In genomic region chr1:42931911-42932422, GRCh38 we compare ENCODE assay signal across 8 cellular contexts. TPM values are rescaled to one million over a fixed set of nuclear protein-coding genes. Genes with fewer than 3 reads are reported as not detected.
DNase-seq lines count a peak whose midpoint lies in the region; ATAC-seq and TF ChIP-seq lines count a peak whose summit lies in the region.

No MANE protein-coding gene starts in this region.

- TF ChIP-seq POLR2A in tibial nerve (IDR thresholded peaks at IDR 0.05) = no peak

- H3K27ac Mint-ChIP-seq in CD4-positive, CD25-positive, alpha-beta regulatory T cell = peak overlapping the region; percentile 96 to 98 (median 97)

- no peaks in the 10 kb centered on the region for H3K27me3 Mint-ChIP-seq in CD4-positive, CD25-positive, alpha-beta regulatory T cell

- H4K20me1 ChIP-seq in osteoblast (ENCODE audit: insufficient read depth, low read length) = no peaks in the 10 kb centered on the region

- 32 to 44% methylated on average over 8 to 10 of the region's 11 CpGs for WGBS in tibial nerve, 2 donors

- TF ChIP-seq EP300 in tibial nerve (IDR thresholded peaks at IDR 0.05) = no peak

- peak overlapping the region; percentile 64 for H2AFZ ChIP-seq in osteoblast (ENCODE audit: low read length)

- no peak overlapping the region for H3K4me2 ChIP-seq in osteoblast (ENCODE audit: insufficient read depth, low read length)

- no peaks in the 10 kb centered on the region for H3K9me3 ChIP-seq in CD4-positive, CD25-positive, alpha-beta regulatory T cell (ENCODE audit: control insufficient read depth in 2 of 2, low read length in 2 of 2)
- H3K9me3 ChIP-seq in osteoblast (ENCODE audit: low read depth, low read length) = no peaks in the 10 kb centered on the region
- H3K9me3 ChIP-seq in tibial nerve = no peaks in the 10 kb centered on the region

- no peaks in the 10 kb centered on the region for H3K9me3 Mint-ChIP-seq in CD4-positive, CD25-positive, alpha-beta regulatory T cell

- ATAC-seq in CD4-positive, CD25-positive, alpha-beta regulatory T cell (ENCODE audit: low read depth in 2 of 2) = peak; percentile 84 to 85
- ATAC-seq in GM19452 (IDR thresholded peaks at IDR 0.05; ENCODE audit: unreplicated experiment) (peak; percentile 57), HG03571 (IDR thresholded peaks at IDR 0.05; ENCODE audit: unreplicated experiment) (peak; percentile 48)

- H3K79me2 ChIP-seq in osteoblast (ENCODE audit: insufficient read depth, low read length) = peaks cover 45% of the 10 kb centered on the region

- peak overlapping the region; percentile 66 for H3K4me3 ChIP-seq in CD4-positive, CD25-positive, alpha-beta regulatory T cell (ENCODE audit: low read depth, low read length)
- H3K4me3 ChIP-seq in osteoblast (ENCODE audit: insufficient read depth, low read length) = no peak overlapping the region
- peak overlapping the region in 1 of 4 donors; percentile 5 for H3K4me3 ChIP-seq in tibial nerve

- DNase-seq in CD4-positive, CD25-positive, alpha-beta regulatory T cell = peak; percentile 63 to 96 (median 83)
- peak; percentile 47 for DNase-seq in activated CD4-positive, CD25-positive, alpha-beta regulatory T cell treated with anti-CD3 and anti-CD28 coated beads, Interleukin-2, amount 50 U/mL, for 16 hours (ENCODE audit: low read depth, low spot score)
- DNase-seq in effector CD4-positive, alpha-beta T cell = peak; percentile 72
- no peak for DNase-seq in osteoblast (ENCODE audit: insufficient read length, low spot score, missing footprints)
- DNase-seq in tibial nerve (ENCODE audit: low spot score in 2 of 2) = no peak
- DNase-seq in HuH-7 (ENCODE audit: low spot score) = no peak

- TF ChIP-seq CTCF in osteoblast (IDR thresholded peaks at IDR 0.05; ENCODE audit: extremely low read depth, low read depth, low read length) (no peak), tibial nerve (IDR thresholded peaks at IDR 0.05) (no peak)

- peaks cover 68% of the 10 kb centered on the region for H3K4me1 ChIP-seq in CD4-positive, CD25-positive, alpha-beta regulatory T cell (ENCODE audit: control insufficient read depth, insufficient read depth, low read length, poor library complexity, severe bottlenecking)
- H3K4me1 ChIP-seq in osteoblast (ENCODE audit: insufficient read depth, low read length) (peaks cover 16% of the 10 kb centered on the region), tibial nerve (peaks cover 0 to 65% (median 48%) of the 10 kb centered on the region in 4 donors)

- peak overlapping the region; percentile 91 for H3K27ac ChIP-seq in CD4-positive, CD25-positive, alpha-beta regulatory T cell (ENCODE audit: insufficient read depth, low read length, poor library complexity, severe bottlenecking)
- H3K27ac ChIP-seq in osteoblast (ENCODE audit: low read depth, low read length) (peak overlapping the region; percentile 41), tibial nerve (peak overlapping the region; percentile 20 to 83 (median 61))

- no peaks in the 10 kb centered on the region for H3K27me3 ChIP-seq in CD4-positive, CD25-positive, alpha-beta regulatory T cell (ENCODE audit: control insufficient read depth, insufficient read depth, low read length)
- no peaks in the 10 kb centered on the region for H3K27me3 ChIP-seq in osteoblast (ENCODE audit: insufficient read depth, low read length)
- H3K27me3 ChIP-seq in tibial nerve = no peaks in the 10 kb centered on the region

- H3K4me3 Mint-ChIP-seq in CD4-positive, CD25-positive, alpha-beta regulatory T cell = peak overlapping the region; percentile 70 to 92 (median 86)

- H3K4me1 Mint-ChIP-seq in CD4-positive, CD25-positive, alpha-beta regulatory T cell = peaks cover 6 to 82% (median 60%) of the 10 kb centered on the region in 4 donors

- peaks cover 44% of the 10 kb centered on the region for H3K36me3 Mint-ChIP-seq in CD4-positive, CD25-positive, alpha-beta regulatory T cell

- H3K36me3 ChIP-seq in CD4-positive, CD25-positive, alpha-beta regulatory T cell (ENCODE audit: control insufficient read depth, insufficient read depth, low read length) = peaks cover 35% of the 10 kb centered on the region
- peaks cover 45% of the 10 kb centered on the region for H3K36me3 ChIP-seq in osteoblast (ENCODE audit: insufficient read depth, low read length)
- peaks cover 3 to 59% (median 19%) of the 10 kb centered on the region in 3 donors for H3K36me3 ChIP-seq in tibial nerve

RNA-seq across cellular contexts. Expression of gene SLC2A1, which starts 26.7 kb away (rescaled TPM):
- total RNA-seq in CD4-positive, CD25-positive, alpha-beta regulatory T cell = 60.2 TPM
- 10 to 100 TPM; 22.0 to 25.5 (median 23.6) TPM for polyA plus RNA-seq in CD4-positive, CD25-positive, alpha-beta regulatory T cell
- total RNA-seq in osteoblast = 28.3 and 43.4 TPM in 2 replicates
- 1,000 to 10,000 TPM in 3 of 4 donors, 100 to 1,000 TPM in 1; 953 to 4,970 (median 3,437) TPM for total RNA-seq in tibial nerve

Comparison
In these comparisons a context has a peak if more than half of its experiments do, and no peak if none do; other contexts are left out.
1. DNase-seq: peak in CD4-positive, CD25-positive, alpha-beta regulatory T cell (3 of 3), activated CD4-positive, CD25-positive, alpha-beta regulatory T cell treated with anti-CD3 and anti-CD28 coated beads, Interleukin-2, amount 50 U/mL, for 16 hours (single experiment) and effector CD4-positive, alpha-beta T cell (single experiment); none in osteoblast (single experiment), tibial nerve (0 of 2) and HuH-7 (single experiment).
2. H3K27ac ChIP-seq: peak in every context shown above with its lines; median percentile 91 in CD4-positive, CD25-positive, alpha-beta regulatory T cell; 61 in tibial nerve; 41 in osteoblast.
3. RNA of gene SLC2A1, which starts 26.7 kb away (total RNA-seq): 953 to 4,970 TPM in tibial nerve; 60.2 TPM in CD4-positive, CD25-positive, alpha-beta regulatory T cell (single experiment) and 28.3 to 43.4 TPM in osteoblast; every median in the first group is over 10 times any median in the second.
4. Peak in every context shown above with its lines, with median percentiles within 50 percentile points of each other: ATAC-seq.